In the genomic region with DNA sequence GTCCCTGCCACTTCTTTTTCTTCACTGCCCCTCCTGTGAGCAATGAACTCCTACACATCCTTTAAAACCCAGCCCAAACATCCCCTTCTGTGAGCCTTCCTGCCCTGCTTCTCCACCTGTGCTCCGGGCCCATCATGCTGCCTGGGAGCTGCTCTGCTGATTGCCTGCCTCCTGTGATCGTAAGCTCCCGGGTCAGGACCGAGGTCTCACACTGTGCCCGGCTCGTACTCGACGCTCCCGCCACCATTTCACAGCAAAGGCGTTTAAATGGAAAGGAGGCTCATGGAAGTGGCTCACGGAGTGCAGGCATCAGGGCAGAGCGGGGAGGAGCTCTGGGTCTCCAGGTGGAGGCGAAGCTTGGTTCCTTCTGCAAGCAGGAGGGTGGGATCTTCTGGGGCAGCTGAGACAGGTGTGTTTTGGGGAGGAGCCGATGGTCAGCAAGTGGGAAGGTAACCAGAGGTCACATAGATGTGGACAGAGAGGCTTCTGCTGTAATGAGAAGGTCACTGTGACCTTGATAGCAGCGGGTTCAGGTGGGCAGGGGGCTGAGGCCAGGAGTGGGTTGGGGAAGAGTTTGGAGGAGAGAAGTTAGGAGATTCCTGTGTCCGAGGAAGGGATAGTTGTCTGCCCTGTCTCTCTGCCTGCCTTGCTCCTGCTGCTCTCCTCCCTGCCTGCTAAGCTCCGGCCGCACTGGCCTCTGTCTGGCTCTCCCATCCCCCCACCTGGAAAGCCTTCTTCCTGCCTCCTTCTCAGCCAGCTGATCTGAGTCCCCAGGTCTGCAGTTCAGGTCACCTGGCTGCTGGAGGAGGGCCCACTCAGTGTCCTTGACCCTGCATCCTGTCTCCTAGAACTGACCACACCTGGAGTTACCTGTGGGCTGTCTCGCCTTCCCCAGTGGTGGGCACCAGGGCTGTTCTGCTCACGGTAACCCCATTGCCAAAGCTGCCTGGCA, we compare ENCODE assay signal across 23 cellular contexts. TPM values are rescaled to one million over a fixed set of nuclear protein-coding genes. Genes with fewer than 3 reads are reported as not detected.
A peak's percentile ranks its signal among the peaks of the same experiment; 100 is the strongest.
DNase-seq lines count a peak whose midpoint lies in the region; ATAC-seq and TF ChIP-seq lines count a peak whose summit lies in the region.
"Had no signal": no experiment of that assay in that cellular context is flagged by ENCODE, and none has a peak within 500 bp of the region (broad histone marks: within the 10 kb centered on the region; RNA-seq: fewer than 3 reads in every experiment).

No MANE protein-coding gene starts in this region.

- H3K36me3 ChIP-seq in brain microvascular endothelial cell (replicated peaks) (no peaks in the 10 kb centered on the region), sigmoid colon (no peaks in the 10 kb centered on the region), psoas muscle (ENCODE audit: insufficient read depth in 1 of 2, low read depth in 1 of 2) (no peaks in the 10 kb centered on the region)
- H3K36me3 ChIP-seq: BLaER1, transverse colon had no signal

- H3K4me3 ChIP-seq in brain microvascular endothelial cell (ENCODE audit: low read depth, low read length), result no peak overlapping the region
- no peak overlapping the region for H3K4me3 ChIP-seq in sigmoid colon
- no peak overlapping the region for H3K4me3 ChIP-seq in psoas muscle
- H3K4me3 ChIP-seq: BLaER1, K562 had no signal

- TF ChIP-seq EP300 in sigmoid colon (IDR thresholded peaks at IDR 0.05), result no peak

- H3K4me1 ChIP-seq in sigmoid colon, result peaks cover 0 to 11% (median 8%) of the 10 kb centered on the region in 4 donors
- H3K4me1 ChIP-seq in psoas muscle, result peaks cover 6% of the 10 kb centered on the region

- WGBS in sigmoid colon, 2 donors, result 88 to 92% methylated on average over 20 of the region's 20 CpGs
- 90 to 94% (median 92%) methylated on average over 19 to 20 of the region's 20 CpGs for WGBS in psoas muscle, 3 donors

- peak; percentile 46 for DNase-seq in NCI-H510A treated with DMSO at 0.1 percent for 48 hours (lab: John Stamatoyannopoulos, UW)
- DNase-seq in NCI-H510A (lab: John Stamatoyannopoulos, UW), result no peak
- DNase-seq in brain microvascular endothelial cell, result no peak
- DNase-seq in left kidney (ENCODE audit: low read depth, low spot score), result peak; percentile 50
- peak; percentile 44 for DNase-seq in sigmoid colon
- no peak for DNase-seq in psoas muscle
- no peak for DNase-seq in NCI-H1694 (lab: John Stamatoyannopoulos, UW)
- DNase-seq: activated CD4-positive, alpha-beta T cell treated with anti-CD3 and anti-CD28 coated beads, Interleukin-2, amount 50 U/mL, for 1 hour; activated naive CD8-positive, alpha-beta T cell treated with anti-CD3 and anti-CD28 coated beads for 36 hours; activated T-cell treated with anti-CD3 and anti-CD28 coated beads, Interleukin-2, amount 50 U/mL, for 4 hours; DMS 273 treated with DMSO at 0.1 percent for 48 hours; effector memory CD4-positive, alpha-beta T cell; hippocampal formation; left colon; naive B cell; stimulated activated naive B cell treated with anti-CD40 and anti-IgM and Interleukin-4, amounts not matched to agents 10 μg/mL and 1 μg/mL and 100 μg/mL, for 72 hours; SW 1271; transverse colon had no signal

- TF ChIP-seq CTCF in brain microvascular endothelial cell (IDR thresholded peaks at IDR 0.05; ENCODE audit: low read depth, low read length, missing control alignments) (no peak), sigmoid colon (IDR thresholded peaks at IDR 0.05) (no peak), psoas muscle (IDR thresholded peaks at IDR 0.05) (no peak)

- in situ Hi-C loops in brain microvascular endothelial cell (cut with HindIII; ENCODE audit: low pct_ligation_motif_present, low sequenced_read_pairs), result no loop called here

- intact Hi-C loops in sigmoid colon (cut with DNase I) (no loop called here), psoas muscle (cut with DNase I) (loop anchor here in 1 of 2 donors (5.0 kb wide), 2 partner anchors 69 to 224 kb away; no protein-coding TSS in a partner anchor)

- no peak for ATAC-seq in psoas muscle
- ATAC-seq in GM21381 (IDR thresholded peaks at IDR 0.05; ENCODE audit: unreplicated experiment), result no peak
- ATAC-seq: activated T-cell treated with anti-CD3 and anti-CD28 coated beads, Interleukin-2, amount 50 U/mL, for 4 hours had no signal

- H3K27ac ChIP-seq in brain microvascular endothelial cell, result peak overlapping the region; percentile 92
- no peak overlapping the region for H3K27ac ChIP-seq in sigmoid colon
- no peak overlapping the region for H3K27ac ChIP-seq in psoas muscle
- H3K27ac ChIP-seq: BLaER1, HL-60, transverse colon had no signal

- TF ChIP-seq POLR2A in sigmoid colon (IDR thresholded peaks at IDR 0.05), result no peak

- H3K27me3 ChIP-seq in brain microvascular endothelial cell (replicated peaks) (no peaks in the 10 kb centered on the region), sigmoid colon (no peaks in the 10 kb centered on the region), psoas muscle (ENCODE audit: insufficient read depth in 3 of 3, low read length in 2 of 3) (peaks cover 0 to 7% (median 0%) of the 10 kb centered on the region in 3 donors)
- H3K27me3 ChIP-seq: BLaER1, transverse colon had no signal

- H3K9me3 ChIP-seq in sigmoid colon (no peaks in the 10 kb centered on the region), psoas muscle (no peaks in the 10 kb centered on the region)
- H3K9me3 ChIP-seq: BLaER1, transverse colon had no signal

RNA-seq across cellular contexts. Expression of a gene that starts 52.7 kb away (rescaled TPM):
- under 1 TPM in 2 of 4 donors, not detected in 2; 0.36 to 0.83 TPM for total RNA-seq in sigmoid colon
- 10 to 100 TPM in 1 of 3 donors, 1 to 10 TPM in 2; 4.2 to 12.0 (median 9.3) TPM for polyA plus RNA-seq in sigmoid colon
- total RNA-seq in psoas muscle, result 1 to 10 TPM in 1 of 4 donors, under 1 TPM in 3; 0.17 to 2.9 (median 0.29) TPM
- polyA plus RNA-seq in psoas muscle, result under 1 TPM; 0.01 to 0.77 (median 0.14) TPM
- total RNA-seq: A172; activated naive CD8-positive, alpha-beta T cell treated with anti-CD3 and anti-CD28 coated beads for 36 hours; activated T-cell treated with anti-CD3 and anti-CD28 coated beads, Interleukin-2, amount 50 U/mL, for 4 hours had no signal

Comparison
In these comparisons a context has a peak if more than half of its experiments do, and no peak if none do; other contexts are left out.
1. DNase-seq: peak in NCI-H510A treated with DMSO at 0.1 percent for 48 hours (single experiment), left kidney (single experiment) and sigmoid colon (single experiment); none in NCI-H510A (single experiment), brain microvascular endothelial cell (single experiment), psoas muscle (0 of 2) and NCI-H1694 (single experiment).